ENCODE assay signal across 18 cellular contexts in genomic region chr11:77112641-77113381, GRCh38. TPM values are rescaled to one million over a fixed set of nuclear protein-coding genes. Genes with fewer than 3 reads are reported as not detected.
DNase-seq lines count a peak whose midpoint lies in the region; ATAC-seq, FAIRE-seq and TF ChIP-seq lines count a peak whose summit lies in the region.
"Had no signal": no experiment of that assay in that cellular context is flagged by ENCODE, and none has a peak within 500 bp of the region (broad histone marks: within the 10 kb centered on the region; RNA-seq: fewer than 3 reads in every experiment).

No MANE protein-coding gene starts in this region.

- H3K14ac ChIP-seq in H9 (ENCODE audit: insufficient read depth, low read length) (no peak overlapping the region), H1 (ENCODE audit: insufficient read length) (no peak overlapping the region)

- H2AFZ ChIP-seq in H9 (ENCODE audit: low read length) (no peak overlapping the region), MM.1S (ENCODE audit: low read length) (peak overlapping the region; percentile 38), H1 (ENCODE audit: low read length) (no peak overlapping the region)

- H3K9me3 ChIP-seq in H9 (ENCODE audit: control insufficient read depth, low read depth, low read length) (no peaks in the 10 kb centered on the region), MM.1S (replicated peaks; ENCODE audit: insufficient read depth, low read length) (no peaks in the 10 kb centered on the region), H1 (ENCODE audit: insufficient read depth in 2 of 2, low read depth in 1 of 2, low read length in 1 of 2) (no peaks in the 10 kb centered on the region), psoas muscle (no peaks in the 10 kb centered on the region)

- H3K79me1 ChIP-seq in H9 (ENCODE audit: insufficient read depth, low read depth, low read length, poor library complexity, severe bottlenecking) (no peaks in the 10 kb centered on the region), H1 (ENCODE audit: low read depth, low read length) (no peaks in the 10 kb centered on the region)

- FAIRE-seq in H1 (lab: Jason Lieb, UNC) = no peak
- FAIRE-seq: GM12891 had no signal

- H4K91ac ChIP-seq in H9 (ENCODE audit: insufficient read length, low read depth, low read length) (no peak overlapping the region), H1 (replicated peaks; ENCODE audit: insufficient read length, low read length) (peak overlapping the region; percentile 5)

- H3K79me2 ChIP-seq in H9 (ENCODE audit: insufficient read depth, low read length) (no peaks in the 10 kb centered on the region), MM.1S (ENCODE audit: low read length) (no peaks in the 10 kb centered on the region), H1 (ENCODE audit: control insufficient read depth in 1 of 2, insufficient read depth in 2 of 2, low read length in 2 of 2) (no peaks in the 10 kb centered on the region)

- peak overlapping the region in 2 of 3 experiments; percentile 19 to 82; a peak in 2 of 7 replicates for H3K27ac Mint-ChIP-seq in H9
- H3K27ac Mint-ChIP-seq: CD8-positive, alpha-beta T cell; T-cell had no signal

- TF ChIP-seq POLR2A in H1 (IDR thresholded peaks at IDR 0.05; ENCODE audit: control extremely low read depth in 1 of 2, low read depth in 2 of 2, low read length in 2 of 2) = no peak

- no peaks in the 10 kb centered on the region for H3K36me3 ChIP-seq in MM.1S (replicated peaks; ENCODE audit: insufficient read depth, low read length)
- H3K36me3 ChIP-seq in H1 (ENCODE audit: control insufficient read depth in 2 of 4, insufficient read depth in 4 of 4, low read length in 3 of 4) = no peaks in the 10 kb centered on the region
- no peaks in the 10 kb centered on the region for H3K36me3 ChIP-seq in psoas muscle (ENCODE audit: insufficient read depth in 1 of 2, low read depth in 1 of 2)

- no peaks in the 10 kb centered on the region for H3K9me2 ChIP-seq in MM.1S (replicated peaks; ENCODE audit: insufficient read depth, low read length)

- H2BK20ac ChIP-seq in H9 (ENCODE audit: low read depth, low read length, poor library complexity, severe bottlenecking) = no peak overlapping the region
- no peak overlapping the region for H2BK20ac ChIP-seq in H1 (ENCODE audit: low read length)

- H3K36me3 Mint-ChIP-seq in H9 (ENCODE audit: insufficient read depth in 1 of 3, low read depth in 3 of 3) = no peaks in the 10 kb centered on the region; a peak in 1 of 7 replicates
- H3K36me3 Mint-ChIP-seq: T-cell had no signal

- no peak overlapping the region for H3K23ac ChIP-seq in H9 (ENCODE audit: insufficient read length, low read depth, low read length)
- H3K23ac ChIP-seq in H1 (ENCODE audit: insufficient read length) = no peak overlapping the region

- H2BK15ac ChIP-seq in H9 (ENCODE audit: low read depth, low read length) (no peak overlapping the region), H1 (ENCODE audit: low read length) (no peak overlapping the region)

- no peak overlapping the region for H3K4me3 ChIP-seq in MM.1S (ENCODE audit: low read length)
- H3K4me3 ChIP-seq in H1 (ENCODE audit: extremely low read depth in 1 of 4, insufficient read depth in 2 of 4, low read depth in 3 of 4, low read length in 4 of 4) = no peak overlapping the region
- no peak overlapping the region for H3K4me3 ChIP-seq in psoas muscle

- intact Hi-C loops in psoas muscle (cut with DNase I) = loop anchor here in 1 of 2 donors (5.0 kb wide), 1 partner anchor 1744 kb away; no protein-coding TSS in a partner anchor

- no peaks in the 10 kb centered on the region for H3K9me3 Mint-ChIP-seq in H9
- H3K9me3 Mint-ChIP-seq: CD8-positive, alpha-beta T cell; T-cell had no signal

- no peak overlapping the region for H3T11ph ChIP-seq in H9 (ENCODE audit: low read length)

- TF ChIP-seq CTCF in H9 (conservative IDR thresholded peaks at IDR 0.05) = no peak
- no peak for TF ChIP-seq CTCF in MM.1S (IDR thresholded peaks at IDR 0.05; ENCODE audit: low read length)
- no peak for TF ChIP-seq CTCF in H1 (IDR thresholded peaks at IDR 0.05; ENCODE audit: control extremely low read depth in 1 of 3, insufficient read depth in 1 of 3, low read depth in 1 of 3, low read length in 3 of 3)
- no peak for TF ChIP-seq CTCF in psoas muscle (IDR thresholded peaks at IDR 0.05)

- POLR2A ChIA-PET in H1 (lab: Charles Lee; ENCODE audit: partially characterized antibody) = interaction anchor here (0.7 kb wide), 3 partner anchors 10 to 401 kb away, joined by 3 to 4 read pairs (median 3); no protein-coding TSS in a partner anchor

- H3K27me3 ChIP-seq in H9 (ENCODE audit: insufficient read depth, low read length) (no peaks in the 10 kb centered on the region), MM.1S (replicated peaks; ENCODE audit: insufficient read depth, low read length) (peaks cover 8% of the 10 kb centered on the region), H1 (replicated peaks in 1 of 4; ENCODE audit: control insufficient read depth in 3 of 4, extremely low read depth in 1 of 4, insufficient read depth in 3 of 4, low read length in 3 of 4) (no peaks in the 10 kb centered on the region), psoas muscle (ENCODE audit: insufficient read depth in 3 of 3, low read length in 2 of 3) (no peaks in the 10 kb centered on the region)

- no peaks in the 10 kb centered on the region for H3K23me2 ChIP-seq in H9 (ENCODE audit: insufficient read length, low read depth, low read length, poor library complexity, severe bottlenecking)
- H3K23me2 ChIP-seq in H1 (ENCODE audit: low read depth, low read length) = no peaks in the 10 kb centered on the region

- H2BK120ac ChIP-seq in H9 (ENCODE audit: low read depth, low read length, poor library complexity, severe bottlenecking) = no peak overlapping the region
- H2BK120ac ChIP-seq in H1 (replicated peaks; ENCODE audit: low read depth, low read length) = no peak overlapping the region

- no peak for ATAC-seq in psoas muscle
- no peak for ATAC-seq in GM18867 (IDR thresholded peaks at IDR 0.05; ENCODE audit: unreplicated experiment)
- no peak for ATAC-seq in GM19455 (IDR thresholded peaks at IDR 0.05; ENCODE audit: unreplicated experiment)
- ATAC-seq: CD8-positive, alpha-beta T cell; T-cell had no signal

- no peaks in the 10 kb centered on the region for H3K4me1 ChIP-seq in H9 (ENCODE audit: insufficient read depth, low read length)
- H3K4me1 ChIP-seq in MM.1S (ENCODE audit: low read length) = 0 out of 2 replicates have a peak, but pooled peaks cover 3% of the 10 kb centered on the region
- peaks cover 0 to 3% (median 1%) of the 10 kb centered on the region in 4 experiments; a peak in 3 of 7 replicates for H3K4me1 ChIP-seq in H1 (replicated peaks in 1 of 4; ENCODE audit: control insufficient read depth in 3 of 4, insufficient read depth in 4 of 4, low read length in 3 of 4)
- no peaks in the 10 kb centered on the region for H3K4me1 ChIP-seq in psoas muscle

- H3K56ac ChIP-seq in H9 (ENCODE audit: insufficient read length, low read depth, low read length) = no peak overlapping the region
- H3K56ac ChIP-seq in H1 (replicated peaks; ENCODE audit: insufficient read length, low read depth, low read length) = no peak overlapping the region

- TF ChIP-seq RAD21 in H1 (IDR thresholded peaks at IDR 0.05 in 1 of 2, conservative IDR thresholded peaks at IDR 0.05 in 1 of 2; ENCODE audit: low read depth in 2 of 2, low read length in 2 of 2) = no peak

- no peak overlapping the region for H3K4me3 Mint-ChIP-seq in H9
- H3K4me3 Mint-ChIP-seq: CD8-positive, alpha-beta T cell; T-cell had no signal

- H2BK5ac ChIP-seq in H9 (ENCODE audit: insufficient read length, low read length) = no peak overlapping the region
- H2BK5ac ChIP-seq in H1 (ENCODE audit: low read depth, low read length) = no peak overlapping the region

- TF ChIP-seq EP300 in H1 (IDR thresholded peaks at IDR 0.05; ENCODE audit: borderline replicate concordance in 1 of 2, low read depth in 2 of 2, low read length in 2 of 2) = no peak

- no peak overlapping the region for H3K4ac ChIP-seq in H9 (ENCODE audit: low read depth, low read length)
- no peak overlapping the region for H3K4ac ChIP-seq in H1 (replicated peaks; ENCODE audit: insufficient read length, low read depth, low read length)

- H4K8ac ChIP-seq in H9 (replicated peaks; ENCODE audit: insufficient read length, low read depth, low read length) (no peak overlapping the region), H1 (ENCODE audit: extremely low read depth, insufficient read depth, low read length) (no peak overlapping the region)

- H3F3A ChIP-seq in MM.1S (ENCODE audit: insufficient read depth, low read length) = no peaks in the 10 kb centered on the region

- no CpG with 5 or more reads among the region's 20 CpGs for WGBS in H9 (ENCODE audit: extremely low coverage, insufficient read length, low lambda C conversion rate)
- WGBS in H1 (ENCODE audit: extremely low coverage in 1 of 2, insufficient coverage in 1 of 2, insufficient read length in 1 of 2, insufficient replicate concordance in 2 of 2, low coverage in 1 of 2, low lambda C conversion rate in 2 of 2, missing lambda C conversion rate in 1 of 2), 2 experiments = 92% methylated on average over 16 of the region's 20 CpGs; no CpG with 5 or more reads in 1 of the 2 experiments
- WGBS in psoas muscle, 3 donors = 91 to 95% (median 91%) methylated on average over 20 of the region's 20 CpGs

- H3K18ac ChIP-seq in H9 (ENCODE audit: insufficient read length, low read depth, low read length) = no peak overlapping the region
- H3K18ac ChIP-seq in H1 (ENCODE audit: extremely low read depth, low read length) = no peak overlapping the region

- H4K20me1 ChIP-seq in H9 (ENCODE audit: control insufficient read depth, insufficient read depth, insufficient read length) = no peaks in the 10 kb centered on the region
- H4K20me1 ChIP-seq in MM.1S (ENCODE audit: insufficient read depth, low read length) = no peaks in the 10 kb centered on the region
- no peaks in the 10 kb centered on the region for H4K20me1 ChIP-seq in H1 (replicated peaks in 1 of 2; ENCODE audit: control insufficient read depth in 1 of 2, insufficient read depth in 2 of 2, low read length in 2 of 2)

- H2AK5ac ChIP-seq in H9 (ENCODE audit: insufficient read length, low read length) (no peak overlapping the region), H1 (ENCODE audit: low read depth, low read length) (no peak overlapping the region)

- H3K4me1 Mint-ChIP-seq in H9 = peaks cover 5 to 8% of the 10 kb centered on the region in 2 experiments
- H3K4me1 Mint-ChIP-seq: T-cell had no signal

- no peak overlapping the region for H4K5ac ChIP-seq in H9 (ENCODE audit: insufficient read length, low read depth, low read length)
- H4K5ac ChIP-seq in H1 (ENCODE audit: insufficient read length, low read depth, low read length) = no peak overlapping the region

- DNase-seq in H9 (no peak), MM.1S (no peak), H1 (ENCODE audit: low read depth in 1 of 2, low spot score in 2 of 2) (no peak), psoas muscle (peak; percentile 7 to 46), foreskin melanocyte (no peak)
- DNase-seq: DMS153, NCI-H1436 treated with DMSO at 0.1 percent for 48 hours, NCI-H510A treated with DMSO at 0.1 percent for 48 hours, NCI-H748 treated with DMSO at 0.1 percent for 48 hours had no signal

- no peak overlapping the region for H3K4me2 ChIP-seq in H9 (ENCODE audit: insufficient read depth, insufficient read length, low read length)
- H3K4me2 ChIP-seq in MM.1S (ENCODE audit: low read depth, low read length) = no peak overlapping the region
- H3K4me2 ChIP-seq in H1 (ENCODE audit: insufficient read depth in 1 of 2, low read depth in 2 of 2, low read length in 2 of 2) = no peak overlapping the region

- no peak overlapping the region for H3K9ac ChIP-seq in H9 (ENCODE audit: extremely low read depth, insufficient read length, low read length)
- H3K9ac ChIP-seq in MM.1S (ENCODE audit: low read length) = no peak overlapping the region
- no peak overlapping the region for H3K9ac ChIP-seq in H1 (replicated peaks in 1 of 4; ENCODE audit: extremely low read depth in 1 of 4, low read depth in 3 of 4, low read length in 3 of 4)

- CTCF ChIA-PET in H1 (lab: Charles Lee; ENCODE audit: partially characterized antibody) = interaction anchor here (0.5 to 19.1 kb wide), 24 partner anchors 9 to 580 kb away, joined by 3 to 297 read pairs (median 5); partner anchors contain the start of genes CAPN5, MYO7A and OMP

- no peak overlapping the region for H2BK12ac ChIP-seq in H9 (ENCODE audit: insufficient read length, low read depth, low read length)
- no peak overlapping the region; the same call in 1 of the 2 replicates for H2BK12ac ChIP-seq in H1 (ENCODE audit: low read depth, low read length)

- H3K27ac ChIP-seq in H9 (ENCODE audit: insufficient read length, low read depth, low read length) (no peak overlapping the region), MM.1S (ENCODE audit: low read length) (no peak overlapping the region), H1 (ENCODE audit: low read depth, low read length) (no peak overlapping the region), psoas muscle (no peak overlapping the region)

- no peaks in the 10 kb centered on the region; the same call in 1 of the 2 replicates for H3K27me3 Mint-ChIP-seq in H9 (ENCODE audit: low read depth)
- H3K27me3 Mint-ChIP-seq: T-cell had no signal

RNA-seq across cellular contexts. Expression of gene OMP, which starts 10.2 kb away (rescaled TPM):
- 0.86 TPM in 1 of 2 replicates, not detected in the other for total RNA-seq in H9 (2021)
- total RNA-seq in H1 (2021; fragmentation: NEBNext Ultra II Directional; extraction: Animal tissue kit (Norgen Biotek cat#: 25700)) = 0.75 TPM in 1 of 2 replicates, not detected in the other
- polyA plus RNA-seq in H1 (2011; rRNA removed) = not detected in 2 replicates
- not detected for polyA plus RNA-seq in H1 (2011; cell fraction: cytosol; rRNA removed)
- 1.3 TPM for polyA plus RNA-seq in H1 (2011; cell fraction: nucleus; rRNA removed)
- polyA plus RNA-seq in H1 (2012, experiment 1 of 2) = not detected in 4 replicates
- polyA plus RNA-seq in H1 (2012, experiment 2 of 2) = not detected
- not detected for polyA plus RNA-seq in H1 (2013, experiment 1 of 2)
- polyA plus RNA-seq in H1 (2013, experiment 2 of 2) = not detected
- 1.0 TPM in 1 of 2 replicates, not detected in the other for polyA minus RNA-seq in H1 (2011; rRNA and poly(A)+ RNA removed)
- not detected for polyA minus RNA-seq in H1 (2011; cell fraction: cytosol; rRNA and poly(A)+ RNA removed)
- 2.4 TPM for polyA minus RNA-seq in H1 (2011; cell fraction: nucleus; rRNA and poly(A)+ RNA removed)
- total RNA-seq in psoas muscle = not detected
- under 1 TPM in 1 of 3 donors, not detected in 2; 0.32 TPM for polyA plus RNA-seq in psoas muscle
- total RNA-seq: G401, H7, RPMI7951 had no signal
- polyA plus RNA-seq: BJ had no signal

RNA-seq across cellular contexts. Expression of gene MYO7A, which starts 15.2 kb away (rescaled TPM):
- total RNA-seq in H9 (2021) (1.6 and 2.2 TPM in 2 replicates), psoas muscle (1 to 10 TPM; 2.3 to 3.0 (median 2.8) TPM)
- 1.9 and 2.4 TPM in 2 replicates for total RNA-seq in H1 (2021; fragmentation: NEBNext Ultra II Directional; extraction: Animal tissue kit (Norgen Biotek cat#: 25700))
- polyA plus RNA-seq in H1 (2011; rRNA removed) (1.5 and 1.9 TPM in 2 replicates), psoas muscle (1 to 10 TPM in 2 of 3 donors, under 1 TPM in 1; 0.62 to 1.1 (median 1.0) TPM)
- 1.5 TPM for polyA plus RNA-seq in H1 (2011; cell fraction: cytosol; rRNA removed)
- polyA plus RNA-seq in H1 (2011; cell fraction: nucleus; rRNA removed) = 10.0 TPM
- 1.7 to 2.5 TPM (median 2.0 TPM) in 4 replicates for polyA plus RNA-seq in H1 (2012, experiment 1 of 2)
- 1.2 TPM for polyA plus RNA-seq in H1 (2012, experiment 2 of 2)
- polyA plus RNA-seq in H1 (2013, experiment 1 of 2) = 1.5 TPM
- polyA plus RNA-seq in H1 (2013, experiment 2 of 2) = 1.3 TPM
- polyA minus RNA-seq in H1 (2011; rRNA and poly(A)+ RNA removed) = 1.0 TPM in 2 replicates
- 1.1 TPM for polyA minus RNA-seq in H1 (2011; cell fraction: cytosol; rRNA and poly(A)+ RNA removed)
- polyA minus RNA-seq in H1 (2011; cell fraction: nucleus; rRNA and poly(A)+ RNA removed) = 2.4 TPM

RNA-seq across cellular contexts. Expression of gene CAPN5, which starts 46.0 kb away (rescaled TPM):
- 16.7 and 17.1 TPM in 2 replicates for total RNA-seq in H9 (2021)
- 22.4 and 22.6 TPM in 2 replicates for total RNA-seq in H1 (2021; fragmentation: NEBNext Ultra II Directional; extraction: Animal tissue kit (Norgen Biotek cat#: 25700))
- 21.5 and 26.9 TPM in 2 replicates for polyA plus RNA-seq in H1 (2011; rRNA removed)
- 15.4 TPM for polyA plus RNA-seq in H1 (2011; cell fraction: cytosol; rRNA removed)
- polyA plus RNA-seq in H1 (2011; cell fraction: nucleus; rRNA removed) = 32.7 TPM
- polyA plus RNA-seq in H1 (2012, experiment 1 of 2) = 10.3 to 18.4 TPM (median 16.8 TPM) in 4 replicates
- 14.6 TPM for polyA plus RNA-seq in H1 (2012, experiment 2 of 2)
- 16.3 TPM for polyA plus RNA-seq in H1 (2013, experiment 1 of 2)
- 16.6 TPM for polyA plus RNA-seq in H1 (2013, experiment 2 of 2)
- 15.2 and 16.7 TPM in 2 replicates for polyA minus RNA-seq in H1 (2011; rRNA and poly(A)+ RNA removed)
- polyA minus RNA-seq in H1 (2011; cell fraction: cytosol; rRNA and poly(A)+ RNA removed) = 10.2 TPM
- 11.1 TPM for polyA minus RNA-seq in H1 (2011; cell fraction: nucleus; rRNA and poly(A)+ RNA removed)
- 1 to 10 TPM in 2 of 4 donors, under 1 TPM in 2; 0.88 to 1.8 (median 1.1) TPM for total RNA-seq in psoas muscle
- under 1 TPM; 0.59 to 0.67 (median 0.64) TPM for polyA plus RNA-seq in psoas muscle

Comparison
In these comparisons a context has a peak if more than half of its experiments do, and no peak if none do; other contexts are left out.
1. DNase-seq: peak in psoas muscle (2 of 2); none in H9 (single experiment), MM.1S (single experiment), H1 (0 of 2) and foreskin melanocyte (single experiment).